8 cellular contexts compared by ENCODE assay signal in the genomic region with DNA sequence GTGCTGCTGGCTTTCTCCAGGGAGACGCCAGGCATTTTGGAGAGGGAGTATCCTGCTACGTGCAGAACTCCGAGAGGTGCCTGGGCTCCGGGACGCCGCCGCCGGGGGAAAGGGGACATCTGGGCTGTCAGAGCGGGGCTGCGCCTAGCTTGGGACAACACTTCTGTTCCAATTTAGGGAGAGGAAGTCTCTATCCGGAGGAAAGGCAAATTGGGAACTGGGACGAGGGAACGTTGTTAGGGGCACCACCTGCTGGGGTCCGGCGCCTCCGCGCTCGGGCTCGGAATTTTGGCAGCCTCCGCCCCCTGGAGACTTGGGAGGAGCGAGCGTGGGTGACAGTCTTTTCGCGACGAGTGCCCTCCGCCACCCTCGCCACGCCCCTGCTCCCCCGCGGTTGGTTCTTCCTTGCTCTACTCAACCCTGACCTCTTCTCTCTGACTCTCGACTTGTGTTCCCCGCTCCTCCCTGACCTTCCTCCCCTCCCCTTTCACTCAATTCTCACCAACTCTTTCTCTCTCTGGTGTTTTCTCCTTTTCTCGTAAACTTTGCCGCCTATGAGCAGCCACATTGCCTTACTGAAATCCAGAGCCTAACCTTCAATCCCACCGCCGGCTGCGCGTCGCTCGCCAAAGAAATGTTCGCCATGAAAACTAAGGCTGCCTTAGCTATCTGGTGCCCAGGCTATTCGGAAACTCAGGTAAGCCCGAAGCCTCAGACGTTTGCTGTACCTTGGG. TPM values are rescaled to one million over a fixed set of nuclear protein-coding genes. Genes with fewer than 3 reads are reported as not detected.
DNase-seq lines count a peak whose midpoint lies in the region; ATAC-seq and TF ChIP-seq lines count a peak whose summit lies in the region.

No MANE protein-coding gene starts in this region.

- H3K27me3 ChIP-seq in MM.1S (replicated peaks; ENCODE audit: insufficient read depth, low read length) (no peaks in the 10 kb centered on the region), colonic mucosa (peaks cover 17% of the 10 kb centered on the region), right lobe of liver (no peaks in the 10 kb centered on the region)

- H3K4me1 ChIP-seq in MM.1S (ENCODE audit: low read length) (0 out of 2 replicates have a peak, but pooled peaks cover 9% of the 10 kb centered on the region), colonic mucosa (no peaks in the 10 kb centered on the region), right lobe of liver (peaks cover 0 to 11% (median 0%) of the 10 kb centered on the region in 4 donors)

- peaks cover 24% of the 10 kb centered on the region for H3K4me1 Mint-ChIP-seq in activated B cell treated with CpG ODN at 0.5 μM for 24 hours

- peak overlapping the region; percentile 99 for H2AFZ ChIP-seq in MM.1S (ENCODE audit: low read length)

- DNase-seq in EH (ENCODE audit: low read depth) (peak; percentile 28), H4 (ENCODE audit: low spot score) (peak; percentile 48), MM.1S (peak; percentile 72), activated B cell treated with CpG ODN at 0.5 μM for 24 hours (no peak), colonic mucosa (peak; percentile 64), right lobe of liver (peak; percentile 81 to 86 (median 83)), GM19240 (ENCODE audit: insufficient read length, low spot score) (no peak)
- DNase-seq in stimulated activated CD4-positive, alpha-beta T cell treated with anti-CD3 and anti-CD28 coated beads, TNF-alpha, amount 100 ng/mL, for 24 hours (ENCODE audit: low read depth in 3 of 3), result peak in 2 of 3 experiments; percentile 41 to 75

- H3K9me2 ChIP-seq in MM.1S (replicated peaks; ENCODE audit: insufficient read depth, low read length), result no peaks in the 10 kb centered on the region

- H3K9ac ChIP-seq in MM.1S (ENCODE audit: low read length) (peak overlapping the region; percentile 46; the same call in 1 of the 2 replicates), colonic mucosa (ENCODE audit: low read depth in 2 of 2, low read length in 2 of 2) (peak overlapping the region; percentile 40 to 46)

- ATAC-seq in activated B cell treated with CpG ODN at 0.5 μM for 24 hours (ENCODE audit: low read depth) (peak; percentile 76), right lobe of liver (peak; percentile 93 to 99 (median 96))

- under 1% methylated on average over 20 of the region's 44 CpGs for WGBS in right lobe of liver (ENCODE audit: insufficient coverage, low coverage, low lambda C conversion rate, missing lambda C conversion rate)

- peak overlapping the region; percentile 90 for H3K4me3 ChIP-seq in MM.1S (ENCODE audit: low read length)
- peak overlapping the region; percentile 18 for H3K4me3 ChIP-seq in colonic mucosa
- H3K4me3 ChIP-seq in right lobe of liver, result peak overlapping the region; percentile 56 to 63 (median 59)

- H3K27ac ChIP-seq in MM.1S (ENCODE audit: low read length), result no peak overlapping the region
- H3K27ac ChIP-seq in colonic mucosa, result no peak overlapping the region
- H3K27ac ChIP-seq in right lobe of liver, result peak overlapping the region; percentile 6 to 49 (median 22)

- H3K79me2 ChIP-seq in MM.1S (ENCODE audit: low read length), result no peaks in the 10 kb centered on the region

- POLR2A ChIA-PET in activated B cell treated with CpG ODN at 0.5 μM for 24 hours (lab: Charles Lee), result no interaction called here

- H3K4me3 Mint-ChIP-seq in activated B cell treated with CpG ODN at 0.5 μM for 24 hours, result peak overlapping the region; percentile 80

- H3K4me2 ChIP-seq in MM.1S (ENCODE audit: low read depth, low read length), result peak overlapping the region; percentile 89

- H3K27me3 Mint-ChIP-seq in activated B cell treated with CpG ODN at 0.5 μM for 24 hours, result peaks cover 71% of the 10 kb centered on the region

- TF ChIP-seq CTCF in MM.1S (IDR thresholded peaks at IDR 0.05; ENCODE audit: low read length) (peak; percentile 20; the same call in 1 of the 2 replicates), activated B cell treated with CpG ODN at 0.5 μM for 24 hours (IDR thresholded peaks at IDR 0.05) (no peak), colonic mucosa (IDR thresholded peaks at IDR 0.05) (no peak), right lobe of liver (IDR thresholded peaks at IDR 0.05) (peak in 1 of 4 donors; percentile 18)

- no peaks in the 10 kb centered on the region for H3K9me3 Mint-ChIP-seq in activated B cell treated with CpG ODN at 0.5 μM for 24 hours

- H3K36me3 Mint-ChIP-seq in activated B cell treated with CpG ODN at 0.5 μM for 24 hours (ENCODE audit: low read depth), result no peaks in the 10 kb centered on the region

- intact Hi-C loops in activated B cell treated with CpG ODN at 0.5 μM for 24 hours (cut with micrococcal nuclease) (no loop called here), colonic mucosa (cut with DNase I) (no loop called here), right lobe of liver (cut with DNase I) (no loop called here)

- no peaks in the 10 kb centered on the region for H4K20me1 ChIP-seq in MM.1S (ENCODE audit: insufficient read depth, low read length)

- H3K27ac Mint-ChIP-seq in activated B cell treated with CpG ODN at 0.5 μM for 24 hours, result no peak overlapping the region

- H3K9me3 ChIP-seq in MM.1S (replicated peaks; ENCODE audit: insufficient read depth, low read length) (no peaks in the 10 kb centered on the region), colonic mucosa (no peaks in the 10 kb centered on the region), right lobe of liver (no peaks in the 10 kb centered on the region)

- CTCF ChIA-PET in activated B cell treated with CpG ODN at 0.5 μM for 24 hours (lab: Charles Lee), result no interaction called here

- no peak for TF ChIP-seq POLR2A in right lobe of liver (IDR thresholded peaks at IDR 0.05)

- H3K36me3 ChIP-seq in MM.1S (replicated peaks; ENCODE audit: insufficient read depth, low read length) (no peaks in the 10 kb centered on the region), colonic mucosa (no peaks in the 10 kb centered on the region), right lobe of liver (no peaks in the 10 kb centered on the region)

- peaks cover 4% of the 10 kb centered on the region; the same call in 1 of the 2 replicates for H3F3A ChIP-seq in MM.1S (ENCODE audit: insufficient read depth, low read length)

RNA-seq across cellular contexts. Expression of a gene that starts 1.6 kb away (rescaled TPM):
- total RNA-seq in H4 (2014; rRNA removed; shearing (Covaris generic)), result 0.99 and 1.1 TPM in 2 replicates
- total RNA-seq in activated B cell treated with CpG ODN at 0.5 μM for 24 hours, result not detected in 2 replicates
- under 1 TPM; 0.22 to 0.45 TPM for total RNA-seq in colonic mucosa
- total RNA-seq in right lobe of liver, result 1 to 10 TPM in 3 of 6 experiments, under 1 TPM in 3; 0.74 to 2.4 (median 1.4) TPM

RNA-seq across cellular contexts. Expression of a gene that starts 19.0 kb away (rescaled TPM):
- 41.3 and 44.5 TPM in 2 replicates for total RNA-seq in H4 (2014; rRNA removed; shearing (Covaris generic))
- total RNA-seq in activated B cell treated with CpG ODN at 0.5 μM for 24 hours (42.6 and 48.6 TPM in 2 replicates), colonic mucosa (10 to 100 TPM; 14.0 to 19.0 TPM), right lobe of liver (10 to 100 TPM; 12.7 to 17.5 (median 16.5) TPM)

Comparison
In these comparisons a context has a peak if more than half of its experiments do, and no peak if none do; other contexts are left out.
1. DNase-seq: peak in EH (single experiment), H4 (single experiment), MM.1S (single experiment), colonic mucosa (single experiment), right lobe of liver (3 of 3) and stimulated activated CD4-positive, alpha-beta T cell treated with anti-CD3 and anti-CD28 coated beads, TNF-alpha, amount 100 ng/mL, for 24 hours (2 of 3); none in activated B cell treated with CpG ODN at 0.5 μM for 24 hours (single experiment) and GM19240 (single experiment).
2. H3K27ac ChIP-seq: peak in right lobe of liver (3 of 3); none in MM.1S (single experiment) and colonic mucosa (single experiment).
3. H3K4me3 ChIP-seq: peak in every context shown above with its lines; median percentile 90 in MM.1S; 59 in right lobe of liver; 18 in colonic mucosa.